28 cellular contexts compared by ENCODE assay signal in genomic region chr4:112377127-112377635, GRCh38.
DNase-seq lines count a peak whose midpoint lies in the region; ATAC-seq and TF ChIP-seq lines count a peak whose summit lies in the region.
"Had no signal": no experiment of that assay in that cellular context is flagged by ENCODE, and none has a peak within 500 bp of the region (broad histone marks: within the 10 kb centered on the region; RNA-seq: fewer than 3 reads in every experiment).

No MANE protein-coding gene starts in this region.

- peaks cover 0 to 3% (median 0%) of the 10 kb centered on the region in 7 donors for H3K27me3 ChIP-seq in heart right ventricle
- H3K27me3 ChIP-seq: adrenal gland, SJSA1 had no signal

- TF ChIP-seq CTCF in heart right ventricle (IDR thresholded peaks at IDR 0.05), result no peak

- no peak overlapping the region for H3K4me3 ChIP-seq in heart right ventricle
- H3K4me3 ChIP-seq: adrenal gland, HAP-1, heart left ventricle, SJSA1, skin epidermis had no signal

- H3K9me3 ChIP-seq in heart right ventricle, result peaks cover 0 to 12% (median 0%) of the 10 kb centered on the region in 11 donors
- H3K9me3 ChIP-seq: adrenal gland, HAP-1, SJSA1 had no signal

- intact Hi-C loops in Right ventricle myocardium inferior (cut with DNase I), result no loop called here
- intact Hi-C loops in heart right ventricle (cut with DNase I), result no loop called here
- intact Hi-C loops in sciatic nerve (cut with DNase I), result no loop called here

- peaks cover 0 to 5% (median 0%) of the 10 kb centered on the region in 9 donors for H3K4me1 ChIP-seq in heart right ventricle
- H3K4me1 ChIP-seq: adrenal gland had no signal

- 67% methylated on average over 6 of the region's 6 CpGs for WGBS in heart right ventricle, 2 donors

- H3K27ac ChIP-seq in heart right ventricle, result no peak overlapping the region
- H3K27ac ChIP-seq: adrenal gland, epithelial cell of prostate, heart left ventricle, SJSA1, skin epidermis had no signal

- peaks cover 0 to 41% (median 4%) of the 10 kb centered on the region in 9 donors for H3K36me3 ChIP-seq in heart right ventricle
- H3K36me3 ChIP-seq: HAP-1, SJSA1 had no signal

- ATAC-seq in Right ventricle myocardium inferior (no peak), heart right ventricle (no peak), HG02588 (IDR thresholded peaks at IDR 0.05; ENCODE audit: unreplicated experiment) (peak; percentile 71), HG03354 (IDR thresholded peaks at IDR 0.05; ENCODE audit: poor library complexity, severe bottlenecking, unreplicated experiment) (no peak), sciatic nerve (no peak), HG02798 (IDR thresholded peaks at IDR 0.05; ENCODE audit: poor library complexity, unreplicated experiment) (no peak)
- ATAC-seq: heart left ventricle, left colon, T-helper 17 cell had no signal

- DNase-seq in Right ventricle myocardium inferior (ENCODE audit: missing footprints), result peak; percentile 27
- DNase-seq in heart right ventricle, result no peak
- peak; percentile 15 for DNase-seq in NAMALWA (ENCODE audit: low spot score)
- no peak for DNase-seq in T-helper 2 cell
- DNase-seq in sciatic nerve (ENCODE audit: low spot score), result no peak
- DNase-seq: 8988T; activated CD4-positive, alpha-beta T cell treated with anti-CD3 and anti-CD28 coated beads for 48 hours; activated naive CD4-positive, alpha-beta T cell treated with Interleukin-2 at 50 U/mL for 16 hours; activated T-cell treated with anti-CD3 and anti-CD28 coated beads, Interleukin-2, amount 50 U/mL, for 48 hours; adrenal gland; DMS53; GDM1; heart left ventricle; IMR-90; left colon; mesendoderm; NCI-H1092; NCI-H187 treated with DMSO at 0.1 percent for 48 hours; NCI-H526; occipital lobe; T-helper 17 cell had no signal

Comparison
In these comparisons a context has a peak if more than half of its experiments do, and no peak if none do; other contexts are left out.
1. DNase-seq: peak in Right ventricle myocardium inferior (single experiment) and NAMALWA (single experiment); none in heart right ventricle (0 of 2), T-helper 2 cell (0 of 5) and sciatic nerve (single experiment).